ENCODE assay signal across 8 cellular contexts in genomic region chr2:139241256-139241655, GRCh38.
"Had no signal": no experiment of that assay in that cellular context is flagged by ENCODE, and none has a peak within 500 bp of the region (broad histone marks: within the 10 kb centered on the region; RNA-seq: fewer than 3 reads in every experiment).

No MANE protein-coding gene starts in this region.

- H3K27ac ChIP-seq: HL-60 had no signal

- H3K27me3 Mint-ChIP-seq: IgD-negative memory B cell had no signal

- H3K27ac Mint-ChIP-seq: GM23338, IgD-negative memory B cell had no signal

- H3K4me2 ChIP-seq: GM23338 had no signal

- FAIRE-seq: H1, H54, HepG2 had no signal

- DNase-seq: H9, HCEC 1CT had no signal

- ATAC-seq: GM23338, HepG2 had no signal

- H3K4me3 Mint-ChIP-seq: GM23338, H9, IgD-negative memory B cell had no signal

- H3K9me3 Mint-ChIP-seq: GM23338, H9 had no signal

- H3K4me3 ChIP-seq: GM23338 had no signal

- H2AFZ ChIP-seq: GM23338 had no signal

- H3K4me1 Mint-ChIP-seq: GM23338, IgD-negative memory B cell had no signal
